Comparison of ENCODE assay signal across 16 cellular contexts in the genomic region with DNA sequence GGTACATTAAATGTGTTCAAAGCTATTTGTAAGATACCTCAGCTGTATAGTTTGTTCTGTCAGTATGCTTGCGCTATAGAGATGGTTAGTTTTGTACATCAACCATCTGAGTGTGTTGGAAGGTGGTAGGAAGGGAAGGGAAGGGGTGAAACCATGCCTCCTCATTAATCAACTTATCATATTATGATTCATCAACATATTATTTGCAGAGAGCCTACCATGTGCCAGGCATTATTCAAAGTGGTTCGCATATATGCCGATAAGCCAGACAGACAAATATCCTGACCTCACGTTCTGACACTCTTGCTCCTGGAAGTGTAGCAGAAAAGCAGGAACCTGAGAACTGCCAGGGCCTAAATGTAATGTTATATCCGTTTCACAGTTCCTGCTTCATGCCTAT.
DNase-seq lines count a peak whose midpoint lies in the region; ATAC-seq, FAIRE-seq and TF ChIP-seq lines count a peak whose summit lies in the region.
"Had no signal": no experiment of that assay in that cellular context is flagged by ENCODE, and none has a peak within 500 bp of the region (broad histone marks: within the 10 kb centered on the region; RNA-seq: fewer than 3 reads in every experiment).

No MANE protein-coding gene starts in this region.

- ATAC-seq in GM21381 (IDR thresholded peaks at IDR 0.05; ENCODE audit: unreplicated experiment), result no peak

- H3K27ac ChIP-seq in ACC112 (ENCODE audit: low read depth, low read length) (0 out of 2 replicates have a peak overlapping the region, but pooled peaks have one; percentile 0), astrocyte (ENCODE audit: low read depth, low read length) (peak overlapping the region; percentile 4), ovary (no peak overlapping the region)
- H3K27ac ChIP-seq: KMS-11 had no signal

- peak overlapping the region; percentile 26 for H3K4me2 ChIP-seq in astrocyte (ENCODE audit: low read length)
- H3K4me2 ChIP-seq: KMS-11 had no signal

- FAIRE-seq in astrocyte (lab: Jason Lieb, UNC), result peak; percentile 34

- H3K27me3 ChIP-seq in ACC112 (ENCODE audit: insufficient read depth, low read length) (no peaks in the 10 kb centered on the region), astrocyte (ENCODE audit: insufficient read depth, low read length) (peaks cover 22% of the 10 kb centered on the region), ovary (no peaks in the 10 kb centered on the region)

- intact Hi-C loops in ovary (cut with DNase I), result no loop called here

- H3K9ac ChIP-seq in astrocyte (ENCODE audit: low read length), result no peak overlapping the region
- H3K9ac ChIP-seq: KMS-11 had no signal

- no peak overlapping the region for H3K27ac Mint-ChIP-seq in astrocyte (ENCODE audit: unreplicated experiment)

- peaks cover 16% of the 10 kb centered on the region for H3K4me1 Mint-ChIP-seq in astrocyte (ENCODE audit: low read depth, unreplicated experiment)

- no peaks in the 10 kb centered on the region for H3K36me3 Mint-ChIP-seq in astrocyte (ENCODE audit: low read depth, unreplicated experiment)

- no peak overlapping the region for H3K4me3 ChIP-seq in ACC112 (ENCODE audit: low read depth, low read length)
- H3K4me3 ChIP-seq in astrocyte (ENCODE audit: insufficient read depth, low read depth, low read length), result no peak overlapping the region
- H3K4me3 ChIP-seq in foreskin fibroblast (ENCODE audit: low read depth in 1 of 2, low read length in 2 of 2), result no peak overlapping the region
- no peak overlapping the region for H3K4me3 ChIP-seq in ovary

- peaks cover 2% of the 10 kb centered on the region for H3K27me3 Mint-ChIP-seq in astrocyte (ENCODE audit: low read depth, unreplicated experiment)

- H3K9me3 ChIP-seq in astrocyte (ENCODE audit: insufficient read depth, low read depth, low read length) (no peaks in the 10 kb centered on the region), ovary (no peaks in the 10 kb centered on the region)
- H3K9me3 ChIP-seq: Caco-2 had no signal

- H2AFZ ChIP-seq in ACC112 (ENCODE audit: low read length, unreplicated experiment), result no peak overlapping the region
- H2AFZ ChIP-seq in astrocyte (ENCODE audit: low read depth, low read length), result no peak overlapping the region

- WGBS in ovary, 3 donors, result 93 to 96% (median 95%) methylated on average over 5 of the region's 5 CpGs

- H3K79me2 ChIP-seq in ACC112 (ENCODE audit: control insufficient read depth, insufficient read depth, low read length, unreplicated experiment), result no peaks in the 10 kb centered on the region
- no peaks in the 10 kb centered on the region for H3K79me2 ChIP-seq in astrocyte (ENCODE audit: insufficient read depth, low read length)

- no peak overlapping the region for H3K4me3 Mint-ChIP-seq in astrocyte (ENCODE audit: unreplicated experiment)

- DNase-seq in NCI-H226 (peak; percentile 99), astrocyte (ENCODE audit: low read depth) (peak; percentile 71), glomerular visceral epithelial cell (ENCODE audit: extremely low spot score) (peak; percentile 7), DMS79 (lab: John Stamatoyannopoulos, UW) (no peak), foreskin fibroblast (no peak), ovary (no peak)
- DNase-seq: AML-193, Caco-2, GDM1, NCI-H1105 treated with DMSO at 0.1 percent for 48 hours, NCI-H187, NCI-H774, SHP77 had no signal

- H3K4me1 ChIP-seq in ACC112 (ENCODE audit: control insufficient read depth, insufficient read depth, low read length, unreplicated experiment), result peaks cover 30% of the 10 kb centered on the region
- peaks cover 9% of the 10 kb centered on the region for H3K4me1 ChIP-seq in astrocyte (ENCODE audit: insufficient read depth, low read length)
- H3K4me1 ChIP-seq in ovary (ENCODE audit: insufficient read depth), result peaks cover 3% of the 10 kb centered on the region
- H3K4me1 ChIP-seq: Caco-2 had no signal

- TF ChIP-seq POLR2A in ovary (IDR thresholded peaks at IDR 0.05), result no peak

- H3K9me3 Mint-ChIP-seq in astrocyte (ENCODE audit: unreplicated experiment), result peaks cover 3% of the 10 kb centered on the region

- no peaks in the 10 kb centered on the region; the same call in 1 of the 2 replicates for H3K36me3 ChIP-seq in ACC112 (ENCODE audit: insufficient read depth, low read length)
- no peaks in the 10 kb centered on the region for H3K36me3 ChIP-seq in astrocyte (ENCODE audit: insufficient read depth, low read length)
- H3K36me3 ChIP-seq in ovary, result no peaks in the 10 kb centered on the region

- TF ChIP-seq EP300 in ovary (IDR thresholded peaks at IDR 0.05), result no peak

- TF ChIP-seq CTCF in astrocyte (IDR thresholded peaks at IDR 0.05; ENCODE audit: insufficient read depth, low read depth, low read length) (no peak), foreskin fibroblast (IDR thresholded peaks at IDR 0.05; ENCODE audit: low read depth, low read length) (no peak), ovary (IDR thresholded peaks at IDR 0.05) (no peak)

- H4K20me1 ChIP-seq in astrocyte (ENCODE audit: insufficient read depth, low read length), result peaks cover 5% of the 10 kb centered on the region

Comparison
In these comparisons a context has a peak if more than half of its experiments do, and no peak if none do; other contexts are left out.
1. H3K27ac ChIP-seq: peak in ACC112 (single experiment) and astrocyte (single experiment); none in ovary (0 of 2).
2. DNase-seq: peak in NCI-H226 (single experiment), astrocyte (single experiment) and glomerular visceral epithelial cell (single experiment); none in DMS79 (single experiment), foreskin fibroblast (0 of 2) and ovary (0 of 5).